In the genomic region with DNA sequence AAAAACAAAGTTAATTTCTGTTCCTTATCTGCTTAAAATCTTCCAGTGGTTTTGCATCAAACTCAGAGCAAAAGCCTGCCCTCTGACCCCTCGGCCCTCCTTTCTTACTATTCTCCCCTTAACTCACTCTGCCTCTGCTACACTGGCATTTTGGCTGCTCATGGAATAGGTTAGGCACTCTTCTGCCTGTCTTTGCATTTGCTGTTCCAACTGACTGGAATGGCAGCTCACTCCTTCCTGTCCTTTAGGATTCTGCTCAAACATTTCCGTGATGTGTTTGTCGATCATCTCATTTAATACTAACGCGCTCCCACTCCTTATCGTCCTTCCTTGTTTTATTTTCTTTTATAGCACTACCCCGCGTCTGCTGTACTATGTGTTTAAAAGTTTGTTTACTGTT, we compare ENCODE assay signal across 9 cellular contexts. TPM values are rescaled to one million over a fixed set of nuclear protein-coding genes. Genes with fewer than 3 reads are reported as not detected.
A peak's percentile ranks its signal among the peaks of the same experiment; 100 is the strongest.
DNase-seq lines count a peak whose midpoint lies in the region; ATAC-seq and TF ChIP-seq lines count a peak whose summit lies in the region.
"Had no signal": no experiment of that assay in that cellular context is flagged by ENCODE, and none has a peak within 500 bp of the region (broad histone marks: within the 10 kb centered on the region; RNA-seq: fewer than 3 reads in every experiment).

No MANE protein-coding gene starts in this region.

- H3K27me3 ChIP-seq in cardiac muscle cell = no peaks in the 10 kb centered on the region
- no peaks in the 10 kb centered on the region for H3K27me3 ChIP-seq in ascending aorta
- no peaks in the 10 kb centered on the region for H3K27me3 ChIP-seq in aorta (ENCODE audit: control insufficient read depth in 1 of 2, insufficient read depth in 2 of 2, low read length in 1 of 2)

- H3K4me3 Mint-ChIP-seq in type B pancreatic cell = no peak overlapping the region

- H3K36me3 ChIP-seq in cardiac muscle cell = peaks cover 17% of the 10 kb centered on the region
- peaks cover 11 to 13% of the 10 kb centered on the region in 2 donors for H3K36me3 ChIP-seq in ascending aorta
- H3K36me3 ChIP-seq in aorta (ENCODE audit: control insufficient read depth in 1 of 2, insufficient read depth in 2 of 2, low read length in 1 of 2) = peaks cover 0 to 4% of the 10 kb centered on the region in 2 donors

- H3K27me3 Mint-ChIP-seq in type B pancreatic cell = no peaks in the 10 kb centered on the region

- H3K9me3 Mint-ChIP-seq in type B pancreatic cell = no peaks in the 10 kb centered on the region

- peak; percentile 3 to 8 for DNase-seq in cardiac muscle cell (ENCODE audit: low read depth in 1 of 2, low spot score in 1 of 2)
- DNase-seq in Right ventricle myocardium inferior (ENCODE audit: missing footprints) = no peak
- DNase-seq in ascending aorta (ENCODE audit: low spot score in 2 of 2) = no peak
- no peak for DNase-seq in left lobe of liver (ENCODE audit: low spot score)
- DNase-seq in aorta = no peak
- DNase-seq in type B pancreatic cell (ENCODE audit: extremely low spot score, unreplicated experiment) = no peak
- no peak for DNase-seq in SKM-1 treated with dmso at 0.1 percent for 144 hours (lab: John Stamatoyannopoulos, UW; ENCODE audit: unreplicated experiment)
- DNase-seq in NCI-H526 treated with DMSO at 0.1 percent for 48 hours (lab: John Stamatoyannopoulos, UW) = no peak
- DNase-seq: activated CD4-positive, CD25-positive, alpha-beta regulatory T cell had no signal

- intact Hi-C loops in Right ventricle myocardium inferior (cut with DNase I) (loop anchor here (2.0 kb wide), 1 partner anchor 74 kb away; the partner anchor contains the start of gene EIF2AK2), ascending aorta (cut with DNase I) (loop anchor here (2.0 to 5.0 kb wide), 2 partner anchors 34 to 92 kb away; partner anchors contain the start of genes CEBPZOS and PRKD3), aorta (cut with DNase I) (loop anchor here in 1 of 2 donors (5.0 kb wide), 1 partner anchor 92 kb away; the partner anchor contains the start of gene PRKD3)

- no peak for ATAC-seq in Right ventricle myocardium inferior
- ATAC-seq in left lobe of liver = peak; percentile 3
- ATAC-seq in aorta (ENCODE audit: low FRiP score) = no peak

- 1% methylated on average over 8 of the region's 8 CpGs for WGBS in aorta, 2 donors

- peaks cover 17% of the 10 kb centered on the region for H3K36me3 Mint-ChIP-seq in type B pancreatic cell

- no peaks in the 10 kb centered on the region for H3K9me3 ChIP-seq in cardiac muscle cell (ENCODE audit: low read depth)
- H3K9me3 ChIP-seq in ascending aorta = no peaks in the 10 kb centered on the region
- H3K9me3 ChIP-seq in aorta (ENCODE audit: control insufficient read depth, low read length) = no peaks in the 10 kb centered on the region

- peak overlapping the region; percentile 90 for H3K27ac ChIP-seq in cardiac muscle cell
- peak overlapping the region; percentile 81 to 94 for H3K27ac ChIP-seq in ascending aorta
- no peak overlapping the region for H3K27ac ChIP-seq in aorta (ENCODE audit: low read depth in 1 of 2, low read length in 2 of 2)

- H3K27ac Mint-ChIP-seq in type B pancreatic cell = no peak overlapping the region

- peaks cover 12% of the 10 kb centered on the region for H3K4me1 Mint-ChIP-seq in type B pancreatic cell (ENCODE audit: unreplicated experiment)

- H3K4me3 ChIP-seq in cardiac muscle cell = peak overlapping the region; percentile 95
- H3K4me3 ChIP-seq in ascending aorta = peak overlapping the region; percentile 87 to 95
- peak overlapping the region; percentile 76 to 97 for H3K4me3 ChIP-seq in aorta (ENCODE audit: low read length in 2 of 2)

- H3K4me1 ChIP-seq in cardiac muscle cell (ENCODE audit: low read depth) (peaks cover 5% of the 10 kb centered on the region), ascending aorta (peaks cover 7 to 26% of the 10 kb centered on the region in 2 donors), aorta (ENCODE audit: control insufficient read depth in 1 of 2, insufficient read depth in 2 of 2, low read length in 2 of 2) (peaks cover 4 to 10% of the 10 kb centered on the region in 2 donors)

- no peak for TF ChIP-seq CTCF in cardiac muscle cell (IDR thresholded peaks at IDR 0.05; ENCODE audit: low read depth, low read length)
- TF ChIP-seq CTCF in ascending aorta (IDR thresholded peaks at IDR 0.05) = no peak
- TF ChIP-seq CTCF in type B pancreatic cell (conservative IDR thresholded peaks at IDR 0.05) = no peak

RNA-seq across cellular contexts. Expression of gene CEBPZ, which starts 0.8 kb away (rescaled TPM):
- 14.3 and 27.9 TPM in 2 replicates for total RNA-seq in cardiac muscle cell
- 18.9 and 27.7 TPM in 2 replicates for polyA plus RNA-seq in cardiac muscle cell
- total RNA-seq in Right ventricle myocardium inferior = 32.3 TPM
- 20.2 TPM for total RNA-seq in ascending aorta
- total RNA-seq in left lobe of liver = 15.4 TPM
- 10 to 100 TPM; 37.0 to 38.1 TPM for total RNA-seq in aorta
- 10 to 100 TPM; 19.5 to 35.0 TPM for polyA plus RNA-seq in aorta
- total RNA-seq in type B pancreatic cell (ENCODE audit: low replicate concordance) = 42.5 and 52.6 TPM in 2 replicates

RNA-seq across cellular contexts. Expression of gene NDUFAF7, which starts 0.9 kb away (rescaled TPM):
- total RNA-seq in cardiac muscle cell (22.0 and 28.0 TPM in 2 replicates), Right ventricle myocardium inferior (22.8 TPM), ascending aorta (3.8 TPM), left lobe of liver (8.4 TPM), aorta (10 to 100 TPM; 17.0 to 23.9 TPM), type B pancreatic cell (ENCODE audit: low replicate concordance) (19.7 and 25.5 TPM in 2 replicates)
- polyA plus RNA-seq in cardiac muscle cell (25.0 and 27.9 TPM in 2 replicates), aorta (10 to 100 TPM in 1 of 2 donors, 1 to 10 TPM in 1; 7.5 to 18.7 TPM)

RNA-seq across cellular contexts. Expression of gene CEBPZOS, which starts 34.3 kb away (rescaled TPM):
- total RNA-seq in cardiac muscle cell = 10.6 and 17.7 TPM in 2 replicates
- 25.4 and 34.3 TPM in 2 replicates for polyA plus RNA-seq in cardiac muscle cell
- total RNA-seq in Right ventricle myocardium inferior = 65.0 TPM
- total RNA-seq in ascending aorta = 2.9 TPM
- total RNA-seq in left lobe of liver = 19.3 TPM
- total RNA-seq in aorta = 10 to 100 TPM; 24.9 to 36.9 TPM
- polyA plus RNA-seq in aorta = 100 to 1,000 TPM in 1 of 2 donors, 10 to 100 TPM in 1; 29.3 to 138 TPM
- total RNA-seq in type B pancreatic cell (ENCODE audit: low replicate concordance) = 7.4 TPM in 1 of 2 replicates, not detected in the other

RNA-seq across cellular contexts. Expression of gene SULT6B1, which starts 42.1 kb away (rescaled TPM):
- total RNA-seq in cardiac muscle cell = not detected in 2 replicates
- not detected in 2 replicates for polyA plus RNA-seq in cardiac muscle cell
- not detected for total RNA-seq in Right ventricle myocardium inferior
- not detected for total RNA-seq in ascending aorta
- total RNA-seq in left lobe of liver = not detected
- total RNA-seq in aorta = not detected
- polyA plus RNA-seq in aorta = not detected
- total RNA-seq in type B pancreatic cell (ENCODE audit: low replicate concordance) = not detected in 2 replicates

Comparison
In these comparisons a context has a peak if more than half of its experiments do, and no peak if none do; other contexts are left out.
1. DNase-seq: peak in cardiac muscle cell (2 of 2); none in Right ventricle myocardium inferior (single experiment), ascending aorta (0 of 2), left lobe of liver (single experiment), aorta (0 of 2), type B pancreatic cell (single experiment), SKM-1 treated with dmso at 0.1 percent for 144 hours (single experiment) and NCI-H526 treated with DMSO at 0.1 percent for 48 hours (single experiment).
2. H3K27ac ChIP-seq: peak in cardiac muscle cell (single experiment) and ascending aorta (2 of 2); none in aorta (0 of 2).
3. Peak in every context shown above with its lines, with median percentiles within 50 percentile points of each other: H3K4me3 ChIP-seq.